Comparison of ENCODE assay signal across 20 cellular contexts in the genomic region with DNA sequence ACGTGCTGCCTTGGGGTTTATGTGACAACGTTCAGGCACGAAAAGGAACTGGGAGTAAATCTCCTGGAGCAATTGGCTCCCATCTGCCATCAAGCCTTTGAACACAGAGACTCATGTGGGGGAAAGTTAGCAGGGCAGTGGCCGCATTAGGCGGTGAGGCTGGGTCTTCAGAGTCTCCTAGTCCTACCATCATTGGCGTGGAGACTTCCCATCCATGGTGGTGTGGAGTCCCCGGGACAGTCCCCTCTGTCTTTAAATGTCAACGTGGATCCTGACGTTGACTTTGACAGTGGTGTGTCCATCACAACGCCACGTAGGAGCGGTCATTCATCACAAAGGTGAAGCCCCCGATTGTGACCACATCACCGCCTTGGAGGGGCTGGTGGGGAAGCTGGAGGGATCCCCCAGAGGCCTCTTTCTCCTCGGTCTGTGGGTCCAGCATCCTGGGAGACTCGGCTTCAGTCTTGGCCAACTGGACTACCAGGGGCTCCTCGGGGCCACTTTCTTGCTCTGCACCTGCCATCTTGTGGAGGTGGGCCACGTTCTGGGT. TPM values are rescaled to one million over a fixed set of nuclear protein-coding genes. Genes with fewer than 3 reads are reported as not detected.
DNase-seq lines count a peak whose midpoint lies in the region; ATAC-seq, FAIRE-seq and TF ChIP-seq lines count a peak whose summit lies in the region.
"Had no signal": no experiment of that assay in that cellular context is flagged by ENCODE, and none has a peak within 500 bp of the region (broad histone marks: within the 10 kb centered on the region; RNA-seq: fewer than 3 reads in every experiment).

No MANE protein-coding gene starts in this region.

- CTCF ChIA-PET in H1 (lab: Charles Lee; ENCODE audit: partially characterized antibody): no interaction called here

- H3K27me3 ChIP-seq in H1 (replicated peaks in 1 of 4; ENCODE audit: control insufficient read depth in 3 of 4, extremely low read depth in 1 of 4, insufficient read depth in 3 of 4, low read length in 3 of 4): no peaks in the 10 kb centered on the region
- H3K27me3 ChIP-seq in osteoblast (ENCODE audit: insufficient read depth, low read length): no peaks in the 10 kb centered on the region
- no peaks in the 10 kb centered on the region for H3K27me3 ChIP-seq in upper lobe of right lung
- H3K27me3 ChIP-seq: BLaER1 treated with 17β-estradiol and CSF1 and Interleukin-3, amounts not matched to agents 10 nM and 100 nM had no signal

- H2BK20ac ChIP-seq in H1 (ENCODE audit: low read length): no peak overlapping the region

- H3K14ac ChIP-seq in H1 (ENCODE audit: insufficient read length): no peak overlapping the region

- H3K79me2 ChIP-seq in H1 (ENCODE audit: control insufficient read depth in 1 of 2, insufficient read depth in 2 of 2, low read length in 2 of 2) (no peaks in the 10 kb centered on the region), osteoblast (ENCODE audit: insufficient read depth, low read length) (no peaks in the 10 kb centered on the region)

- H2AK5ac ChIP-seq in H1 (ENCODE audit: low read depth, low read length): no peak overlapping the region

- no peaks in the 10 kb centered on the region for H3K36me3 ChIP-seq in H1 (ENCODE audit: control insufficient read depth in 2 of 4, insufficient read depth in 4 of 4, low read length in 3 of 4)
- H3K36me3 ChIP-seq in osteoblast (ENCODE audit: insufficient read depth, low read length): no peaks in the 10 kb centered on the region
- no peaks in the 10 kb centered on the region for H3K36me3 ChIP-seq in upper lobe of right lung

- H3K23ac ChIP-seq in H1 (ENCODE audit: insufficient read length): no peak overlapping the region

- no peak for TF ChIP-seq POLR2A in H1 (IDR thresholded peaks at IDR 0.05; ENCODE audit: control extremely low read depth in 1 of 2, low read depth in 2 of 2, low read length in 2 of 2)

- DNase-seq in activated CD8-positive, alpha-beta memory T cell treated with anti-CD3 and anti-CD28 coated beads for 24 hours: peak; percentile 40
- DNase-seq in activated CD8-positive, alpha-beta memory T cell treated with anti-CD3 and anti-CD28 coated beads, Interleukin-2, amount 50 U/mL, for 4 hours: no peak
- DNase-seq in H1 (ENCODE audit: low read depth in 1 of 2, low spot score in 2 of 2) (peak in 1 of 2 experiments; percentile 28), osteoblast (ENCODE audit: insufficient read length, low spot score, missing footprints) (peak; percentile 13), upper lobe of right lung (peak; percentile 33), foreskin fibroblast (no peak), AG08395 (ENCODE audit: low spot score) (no peak)
- DNase-seq: 8988T; Calu3; CD4-positive, CD25-positive, alpha-beta regulatory T cell; DMS 273 treated with DMSO at 0.1 percent for 48 hours; GOT3; IMR-90 had no signal

- H3K4me2 ChIP-seq in H1 (ENCODE audit: insufficient read depth in 1 of 2, low read depth in 2 of 2, low read length in 2 of 2) (no peak overlapping the region), osteoblast (ENCODE audit: insufficient read depth, low read length) (no peak overlapping the region)
- H3K4me2 ChIP-seq: BLaER1 treated with 17β-estradiol and CSF1 and Interleukin-3, amounts not matched to agents 10 nM and 100 nM had no signal

- no peak overlapping the region for H2BK12ac ChIP-seq in H1 (ENCODE audit: low read depth, low read length)

- no peaks in the 10 kb centered on the region for H3K9me3 ChIP-seq in H1 (ENCODE audit: insufficient read depth in 2 of 2, low read depth in 1 of 2, low read length in 1 of 2)
- no peaks in the 10 kb centered on the region for H3K9me3 ChIP-seq in osteoblast (ENCODE audit: low read depth, low read length)
- H3K9me3 ChIP-seq in upper lobe of right lung: no peaks in the 10 kb centered on the region

- no peak overlapping the region; the same call in 1 of the 2 replicates for H3K18ac ChIP-seq in H1 (ENCODE audit: extremely low read depth, low read length)

- H4K91ac ChIP-seq in H1 (replicated peaks; ENCODE audit: insufficient read length, low read length): peak overlapping the region; percentile 6

- H3K56ac ChIP-seq in H1 (replicated peaks; ENCODE audit: insufficient read length, low read depth, low read length): no peak overlapping the region

- H2BK5ac ChIP-seq in H1 (ENCODE audit: low read depth, low read length): no peak overlapping the region

- H2AFZ ChIP-seq in H1 (ENCODE audit: low read length) (no peak overlapping the region), osteoblast (ENCODE audit: low read length) (no peak overlapping the region)

- TF ChIP-seq CTCF in H1 (IDR thresholded peaks at IDR 0.05; ENCODE audit: control extremely low read depth in 1 of 3, insufficient read depth in 1 of 3, low read depth in 1 of 3, low read length in 3 of 3) (no peak), osteoblast (IDR thresholded peaks at IDR 0.05; ENCODE audit: extremely low read depth, low read depth, low read length) (no peak), upper lobe of right lung (IDR thresholded peaks at IDR 0.05) (no peak), foreskin fibroblast (IDR thresholded peaks at IDR 0.05; ENCODE audit: low read depth, low read length) (no peak)

- no peak overlapping the region for H3K9ac ChIP-seq in H1 (replicated peaks in 1 of 4; ENCODE audit: extremely low read depth in 1 of 4, low read depth in 3 of 4, low read length in 3 of 4)
- H3K9ac ChIP-seq: BLaER1 treated with 17β-estradiol and CSF1 and Interleukin-3, amounts not matched to agents 10 nM and 100 nM had no signal

- TF ChIP-seq EP300 in H1 (IDR thresholded peaks at IDR 0.05; ENCODE audit: borderline replicate concordance in 1 of 2, low read depth in 2 of 2, low read length in 2 of 2): no peak

- no peak overlapping the region for H2BK120ac ChIP-seq in H1 (replicated peaks; ENCODE audit: low read depth, low read length)

- no peak overlapping the region for H3K4ac ChIP-seq in H1 (replicated peaks; ENCODE audit: insufficient read length, low read depth, low read length)

- H3K27ac ChIP-seq in H1 (ENCODE audit: low read depth, low read length): no peak overlapping the region
- H3K27ac ChIP-seq in osteoblast (ENCODE audit: low read depth, low read length): no peak overlapping the region
- no peak overlapping the region for H3K27ac ChIP-seq in upper lobe of right lung
- H3K27ac ChIP-seq: BLaER1 treated with 17β-estradiol and CSF1 and Interleukin-3, amounts not matched to agents 10 nM and 100 nM had no signal

- peak overlapping the region; percentile 10; the same call in 1 of the 2 replicates for H2BK15ac ChIP-seq in H1 (ENCODE audit: low read length)

- 76% methylated on average over 18 of the region's 18 CpGs; no CpG with 5 or more reads in 1 of the 2 experiments for WGBS in H1 (ENCODE audit: extremely low coverage in 1 of 2, insufficient coverage in 1 of 2, insufficient read length in 1 of 2, insufficient replicate concordance in 2 of 2, low coverage in 1 of 2, low lambda C conversion rate in 2 of 2, missing lambda C conversion rate in 1 of 2), 2 experiments

- H3K4me3 ChIP-seq in H1 (ENCODE audit: extremely low read depth in 1 of 4, insufficient read depth in 2 of 4, low read depth in 3 of 4, low read length in 4 of 4) (no peak overlapping the region), osteoblast (ENCODE audit: insufficient read depth, low read length) (no peak overlapping the region), upper lobe of right lung (no peak overlapping the region), foreskin fibroblast (ENCODE audit: low read depth in 1 of 2, low read length in 2 of 2) (no peak overlapping the region)
- H3K4me3 ChIP-seq: BLaER1 treated with 17β-estradiol and CSF1 and Interleukin-3, amounts not matched to agents 10 nM and 100 nM had no signal

- no peaks in the 10 kb centered on the region for H3K23me2 ChIP-seq in H1 (ENCODE audit: low read depth, low read length)

- H3K4me1 ChIP-seq in H1 (replicated peaks in 1 of 4; ENCODE audit: control insufficient read depth in 3 of 4, insufficient read depth in 4 of 4, low read length in 3 of 4): no peaks in the 10 kb centered on the region; a peak in 1 of 7 replicates
- no peaks in the 10 kb centered on the region for H3K4me1 ChIP-seq in osteoblast (ENCODE audit: insufficient read depth, low read length)
- no peaks in the 10 kb centered on the region for H3K4me1 ChIP-seq in upper lobe of right lung
- H3K4me1 ChIP-seq: BLaER1 treated with 17β-estradiol and CSF1 and Interleukin-3, amounts not matched to agents 10 nM and 100 nM had no signal

- H4K20me1 ChIP-seq in H1 (replicated peaks in 1 of 2; ENCODE audit: control insufficient read depth in 1 of 2, insufficient read depth in 2 of 2, low read length in 2 of 2) (no peaks in the 10 kb centered on the region), osteoblast (ENCODE audit: insufficient read depth, low read length) (no peaks in the 10 kb centered on the region)
- H4K20me1 ChIP-seq: BLaER1 treated with 17β-estradiol and CSF1 and Interleukin-3, amounts not matched to agents 10 nM and 100 nM had no signal

- intact Hi-C loops in upper lobe of right lung (cut with DNase I): no loop called here

- no peak overlapping the region; the same call in 1 of the 2 replicates for H4K8ac ChIP-seq in H1 (ENCODE audit: extremely low read depth, insufficient read depth, low read length)

- no peak for ATAC-seq in upper lobe of right lung
- ATAC-seq in HG02678 (IDR thresholded peaks at IDR 0.05; ENCODE audit: unreplicated experiment): no peak
- ATAC-seq: HCT116 had no signal

- FAIRE-seq in H1 (lab: Jason Lieb, UNC): no peak
- FAIRE-seq: GM12891, GM19239 had no signal

- TF ChIP-seq RAD21 in H1 (IDR thresholded peaks at IDR 0.05 in 1 of 2, conservative IDR thresholded peaks at IDR 0.05 in 1 of 2; ENCODE audit: low read depth in 2 of 2, low read length in 2 of 2): no peak

- H4K5ac ChIP-seq in H1 (ENCODE audit: insufficient read length, low read depth, low read length): no peak overlapping the region

- POLR2A ChIA-PET in H1 (lab: Charles Lee; ENCODE audit: partially characterized antibody): no interaction called here

- H3K79me1 ChIP-seq in H1 (ENCODE audit: low read depth, low read length): no peaks in the 10 kb centered on the region

TF ChIP-seq in H1, 55 proteins besides CTCF, POLR2A, EP300 and RAD21:
- TF ChIP-seq SIX5 (IDR thresholded peaks at IDR 0.05; ENCODE audit: low read depth, low read length): no peak
- no peak for TF ChIP-seq EZH2 (IDR thresholded peaks at IDR 0.05; ENCODE audit: low read depth, low read length, severe bottlenecking)
- no peak for TF ChIP-seq CEBPB (IDR thresholded peaks at IDR 0.05; ENCODE audit: low read depth, low read length)

RNA-seq across cellular contexts. Expression of gene CRLF2, which starts 21.8 kb away (rescaled TPM):
- not detected in 2 replicates for total RNA-seq in H1 (2021; fragmentation: NEBNext Ultra II Directional; extraction: Animal tissue kit (Norgen Biotek cat#: 25700))
- polyA plus RNA-seq in H1 (2011; rRNA removed): 0.06 and 0.08 TPM in 2 replicates
- polyA plus RNA-seq in H1 (2011; cell fraction: cytosol; rRNA removed): 0.04 TPM
- 0.10 TPM for polyA plus RNA-seq in H1 (2011; cell fraction: nucleus; rRNA removed)
- polyA plus RNA-seq in H1 (2012, experiment 1 of 2): not detected in 4 replicates
- polyA plus RNA-seq in H1 (2012, experiment 2 of 2): not detected
- polyA plus RNA-seq in H1 (2013, experiment 1 of 2): 0.04 TPM
- polyA plus RNA-seq in H1 (2013, experiment 2 of 2): not detected
- 0.10 TPM in 1 of 2 replicates, not detected in the other for polyA minus RNA-seq in H1 (2011; rRNA and poly(A)+ RNA removed)
- polyA minus RNA-seq in H1 (2011; cell fraction: cytosol; rRNA and poly(A)+ RNA removed): not detected
- polyA minus RNA-seq in H1 (2011; cell fraction: nucleus; rRNA and poly(A)+ RNA removed): not detected
- total RNA-seq in osteoblast (0.29 and 1.1 TPM in 2 replicates), upper lobe of right lung (1.2 TPM)
- total RNA-seq: G401, HT-29, IMR-90 had no signal
- polyA plus RNA-seq: IMR-90 had no signal

Comparison
In these comparisons a context has a peak if more than half of its experiments do, and no peak if none do; other contexts are left out.
1. DNase-seq: peak in activated CD8-positive, alpha-beta memory T cell treated with anti-CD3 and anti-CD28 coated beads for 24 hours (single experiment), osteoblast (single experiment) and upper lobe of right lung (single experiment); none in activated CD8-positive, alpha-beta memory T cell treated with anti-CD3 and anti-CD28 coated beads, Interleukin-2, amount 50 U/mL, for 4 hours (single experiment), foreskin fibroblast (0 of 2) and AG08395 (single experiment).